ENCODE assay signal across 1 cellular context in genomic region chr5:34694012-34694411, GRCh38.
TF ChIP-seq lines count a peak whose summit lies in the region.

No MANE protein-coding gene starts in this region.

TF ChIP-seq in IMR-90, 13 proteins besides CTCF, POLR2A, EP300 and RAD21:
- no peak for TF ChIP-seq FOS (IDR thresholded peaks at IDR 0.05; ENCODE audit: low read depth, low read length)
- no peak for TF ChIP-seq NFE2L2 (IDR thresholded peaks at IDR 0.05; ENCODE audit: low read depth, low read length)
- TF ChIP-seq RFX5 (IDR thresholded peaks at IDR 0.05; ENCODE audit: low read depth, low read length) = no peak
- no peak for TF ChIP-seq CEBPB (IDR thresholded peaks at IDR 0.05; ENCODE audit: low read depth, low read length)
- TF ChIP-seq MAZ (IDR thresholded peaks at IDR 0.05; ENCODE audit: borderline replicate concordance, low read depth, low read length) = no peak
- no peak for TF ChIP-seq SMC3 (IDR thresholded peaks at IDR 0.05; ENCODE audit: low read depth, low read length)
- TF ChIP-seq BHLHE40 (IDR thresholded peaks at IDR 0.05; ENCODE audit: low read depth, low read length) = no peak
- TF ChIP-seq CHD1 (IDR thresholded peaks at IDR 0.05; ENCODE audit: low read depth, low read length) = no peak
- TF ChIP-seq, protein P1, sequence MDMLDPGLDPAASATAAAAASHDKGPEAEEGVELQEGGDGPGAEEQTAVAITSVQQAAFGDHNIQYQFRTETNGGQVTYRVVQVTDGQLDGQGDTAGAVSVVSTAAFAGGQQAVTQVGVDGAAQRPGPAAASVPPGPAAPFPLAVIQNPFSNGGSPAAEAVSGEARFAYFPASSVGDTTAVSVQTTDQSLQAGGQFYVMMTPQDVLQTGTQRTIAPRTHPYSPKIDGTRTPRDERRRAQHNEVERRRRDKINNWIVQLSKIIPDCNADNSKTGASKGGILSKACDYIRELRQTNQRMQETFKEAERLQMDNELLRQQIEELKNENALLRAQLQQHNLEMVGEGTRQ (IDR thresholded peaks at IDR 0.05; ENCODE audit: low read depth, low read length) = no peak
- no peak for TF ChIP-seq RCOR1 (IDR thresholded peaks at IDR 0.05; ENCODE audit: insufficient replicate concordance, low read length)
- no peak for TF ChIP-seq MXI1 (IDR thresholded peaks at IDR 0.05; ENCODE audit: borderline replicate concordance, low read depth, low read length)
- TF ChIP-seq, protein P2, sequence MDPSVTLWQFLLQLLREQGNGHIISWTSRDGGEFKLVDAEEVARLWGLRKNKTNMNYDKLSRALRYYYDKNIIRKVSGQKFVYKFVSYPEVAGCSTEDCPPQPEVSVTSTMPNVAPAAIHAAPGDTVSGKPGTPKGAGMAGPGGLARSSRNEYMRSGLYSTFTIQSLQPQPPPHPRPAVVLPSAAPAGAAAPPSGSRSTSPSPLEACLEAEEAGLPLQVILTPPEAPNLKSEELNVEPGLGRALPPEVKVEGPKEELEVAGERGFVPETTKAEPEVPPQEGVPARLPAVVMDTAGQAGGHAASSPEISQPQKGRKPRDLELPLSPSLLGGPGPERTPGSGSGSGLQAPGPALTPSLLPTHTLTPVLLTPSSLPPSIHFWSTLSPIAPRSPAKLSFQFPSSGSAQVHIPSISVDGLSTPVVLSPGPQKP (IDR thresholded peaks at IDR 0.05; ENCODE audit: borderline replicate concordance, low read depth, low read length) = no peak
- no peak for TF ChIP-seq MAFK (IDR thresholded peaks at IDR 0.05; ENCODE audit: low read depth, low read length)
